Comparison of ENCODE assay signal across 11 cellular contexts in the genomic region with DNA sequence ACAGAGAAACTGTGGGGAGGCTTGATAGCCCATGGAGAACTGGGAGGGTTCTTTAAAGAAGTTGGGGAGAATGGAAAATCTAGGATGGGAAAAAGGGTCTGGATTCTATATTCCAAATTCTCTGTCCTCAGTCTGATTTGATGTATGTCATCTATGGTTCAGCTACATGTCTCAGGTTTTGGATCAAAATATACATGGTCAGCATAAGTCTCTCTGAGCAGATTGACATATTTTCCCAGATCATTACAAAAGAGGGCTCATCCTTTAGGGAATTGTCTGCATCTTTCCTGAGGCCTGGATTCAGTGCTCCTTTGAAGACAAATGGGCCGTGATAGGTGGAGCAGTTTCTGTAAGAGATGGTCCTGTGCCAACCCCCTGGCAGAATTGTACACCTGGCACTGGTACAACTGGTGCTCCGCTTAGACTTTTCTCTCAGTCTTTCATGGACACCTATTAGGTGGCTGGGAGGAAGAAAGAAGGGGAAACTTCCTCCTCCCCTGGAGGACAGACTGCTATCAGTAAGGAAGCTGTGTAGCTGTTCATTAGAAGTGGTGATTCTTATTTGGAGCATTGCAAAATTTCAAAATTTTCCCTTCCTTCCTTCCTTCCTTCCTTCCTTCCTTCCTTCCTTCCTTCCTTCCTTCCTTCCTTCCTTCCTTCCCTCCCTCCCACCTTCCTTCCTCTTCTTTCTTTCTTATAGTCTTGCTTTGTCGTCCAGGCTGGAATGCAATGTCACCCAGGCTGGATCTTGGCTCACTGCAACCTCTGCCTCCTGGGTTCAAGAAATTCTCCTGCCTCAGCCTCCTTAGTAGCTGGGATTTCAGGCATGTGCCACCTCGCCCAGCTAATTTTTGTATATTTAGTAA.
"Had no signal": no experiment of that assay in that cellular context is flagged by ENCODE, and none has a peak within 500 bp of the region (broad histone marks: within the 10 kb centered on the region; RNA-seq: fewer than 3 reads in every experiment).

No MANE protein-coding gene starts in this region.

- H3K4me3 ChIP-seq: gastroesophageal sphincter had no signal

- H3K27ac ChIP-seq: epithelial cell of prostate, gastroesophageal sphincter had no signal

- H3K27me3 ChIP-seq: gastroesophageal sphincter had no signal

- ATAC-seq: activated T-helper 17 cell treated with anti-CD3 and anti-CD28 coated beads, Interleukin-2, amount 50 U/mL, for 72 hours; effector memory CD8-positive, alpha-beta T cell; gastroesophageal sphincter had no signal

- H3K36me3 ChIP-seq: gastroesophageal sphincter had no signal

- DNase-seq: activated B cell treated with CpG ODN at 0.5 μM for 24 hours; activated CD4-positive, alpha-beta T cell treated with anti-CD3 and anti-CD28 coated beads, Interleukin-2, amount 10 ng/mL, durations not matched to agents 24 days and 14 days; activated CD8-positive, alpha-beta memory T cell treated with anti-CD3 and anti-CD28 coated beads for 24 hours; activated naive CD4-positive, alpha-beta T cell treated with anti-CD3 and anti-CD28 coated beads for 36 hours; effector memory CD8-positive, alpha-beta T cell; kidney; retina; small intestine had no signal

- H3K9me3 ChIP-seq: gastroesophageal sphincter had no signal
